ENCODE assay signal across 14 cellular contexts in genomic region chr12:132623072-132623869, GRCh38. TPM values are rescaled to one million over a fixed set of nuclear protein-coding genes. Genes with fewer than 3 reads are reported as not detected.
DNase-seq lines count a peak whose midpoint lies in the region; ATAC-seq, FAIRE-seq and TF ChIP-seq lines count a peak whose summit lies in the region.
"Had no signal": no experiment of that assay in that cellular context is flagged by ENCODE, and none has a peak within 500 bp of the region (broad histone marks: within the 10 kb centered on the region; RNA-seq: fewer than 3 reads in every experiment).

No MANE protein-coding gene starts in this region.

- no peak overlapping the region for H3K4me2 ChIP-seq in MM.1S (ENCODE audit: low read depth, low read length)
- H3K4me2 ChIP-seq: A549 had no signal

- H4K20me1 ChIP-seq in MM.1S (ENCODE audit: insufficient read depth, low read length) = no peaks in the 10 kb centered on the region

- no peak overlapping the region for H3K9ac ChIP-seq in MM.1S (ENCODE audit: low read length)

- H2AFZ ChIP-seq in MM.1S (ENCODE audit: low read length) = no peak overlapping the region

- FAIRE-seq in D721Med (lab: Jason Lieb, UNC) = no peak
- FAIRE-seq: A549 had no signal

- peaks cover 3% of the 10 kb centered on the region for H3K4me1 Mint-ChIP-seq in central memory CD8-positive, alpha-beta T cell

- H3K9me3 ChIP-seq in HEK293 (ENCODE audit: control insufficient read depth, insufficient read depth, low read depth, low read length) (no peaks in the 10 kb centered on the region), ovary (no peaks in the 10 kb centered on the region), MM.1S (replicated peaks; ENCODE audit: insufficient read depth, low read length) (no peaks in the 10 kb centered on the region), testis (no peaks in the 10 kb centered on the region)
- H3K9me3 ChIP-seq: A549 had no signal

- peaks cover 2% of the 10 kb centered on the region for H3K27me3 Mint-ChIP-seq in central memory CD8-positive, alpha-beta T cell

- CTCF ChIA-PET in HEK293 (lab: Yijun Ruan, JAX) = interaction anchor here (1.0 to 1.1 kb wide), 2 partner anchors 9 to 15 kb away, joined by 4 read pairs; no protein-coding TSS in a partner anchor

- H3K4me3 ChIP-seq in HEK293 (ENCODE audit: low read depth, low read length) = no peak overlapping the region
- H3K4me3 ChIP-seq in ovary = no peak overlapping the region
- no peak overlapping the region for H3K4me3 ChIP-seq in MM.1S (ENCODE audit: low read length)
- no peak overlapping the region for H3K4me3 ChIP-seq in testis
- H3K4me3 ChIP-seq: A549, skin epidermis had no signal

- H3K27me3 ChIP-seq in ovary (peaks cover under 1% of the 10 kb centered on the region), MM.1S (replicated peaks; ENCODE audit: insufficient read depth, low read length) (no peaks in the 10 kb centered on the region), testis (no peaks in the 10 kb centered on the region)

- peaks cover 0 to 54% of the 10 kb centered on the region in 2 experiments; a peak in 2 of 3 replicates for H3K36me3 ChIP-seq in HEK293 (ENCODE audit: control insufficient read depth in 2 of 2, insufficient read depth in 1 of 2, low read length in 2 of 2)
- H3K36me3 ChIP-seq in ovary = no peaks in the 10 kb centered on the region
- H3K36me3 ChIP-seq in MM.1S (replicated peaks; ENCODE audit: insufficient read depth, low read length) = no peaks in the 10 kb centered on the region
- H3K36me3 ChIP-seq in testis (ENCODE audit: low read depth, missing control alignments) = no peaks in the 10 kb centered on the region

- ATAC-seq in central memory CD8-positive, alpha-beta T cell (replicated peaks; ENCODE audit: extremely low read depth, poor library complexity, severe bottlenecking) = no peak
- ATAC-seq: A549; natural killer cell treated with Interleukin-12 subunit alpha and Interleukin-12 subunit beta and Interleukin-15 and Interleukin-18, amount 100 ng/mL, for 72 hours had no signal

- peak; percentile 13 for DNase-seq in NCI-H345 (lab: John Stamatoyannopoulos, UW)
- DNase-seq in NCI-H345 treated with DMSO at 0.1 percent for 48 hours (lab: John Stamatoyannopoulos, UW; ENCODE audit: unreplicated experiment) = no peak
- DNase-seq in central memory CD8-positive, alpha-beta T cell (ENCODE audit: low spot score in 2 of 2) = no peak
- DNase-seq in ovary = no peak
- no peak for DNase-seq in D721Med (ENCODE audit: insufficient read length, low spot score)
- no peak for DNase-seq in MM.1S
- DNase-seq in testis = no peak
- DNase-seq: NCI-H2029 had no signal

- no peak for TF ChIP-seq CTCF in HEK293 (tag by site-specific recombination; IDR thresholded peaks at IDR 0.05)
- TF ChIP-seq CTCF in ovary (IDR thresholded peaks at IDR 0.05) = no peak
- TF ChIP-seq CTCF in D721Med (IDR thresholded peaks at IDR 0.05; ENCODE audit: insufficient read depth, missing control alignments) = no peak
- TF ChIP-seq CTCF in MM.1S (IDR thresholded peaks at IDR 0.05; ENCODE audit: low read length) = no peak
- no peak for TF ChIP-seq CTCF in testis (IDR thresholded peaks at IDR 0.05)

- peak overlapping the region; percentile 76 for H3K27ac Mint-ChIP-seq in central memory CD8-positive, alpha-beta T cell (ENCODE audit: low read depth)
- H3K27ac Mint-ChIP-seq: natural killer cell treated with Interleukin-12 subunit alpha and Interleukin-12 subunit beta and Interleukin-15 and Interleukin-18, amount 100 ng/mL, for 72 hours had no signal

- H3K9me3 Mint-ChIP-seq in central memory CD8-positive, alpha-beta T cell = no peaks in the 10 kb centered on the region
- H3K9me3 Mint-ChIP-seq: natural killer cell treated with Interleukin-12 subunit alpha and Interleukin-12 subunit beta and Interleukin-15 and Interleukin-18, amount 100 ng/mL, for 72 hours had no signal

- no peaks in the 10 kb centered on the region for H3K9me2 ChIP-seq in MM.1S (replicated peaks; ENCODE audit: insufficient read depth, low read length)

- POLR2A ChIA-PET in HEK293 (lab: Yijun Ruan, JAX) = no interaction called here

- TF ChIP-seq POLR2A in ovary (IDR thresholded peaks at IDR 0.05) (no peak), testis (IDR thresholded peaks at IDR 0.05) (no peak)

- TF ChIP-seq EP300 in ovary (IDR thresholded peaks at IDR 0.05) = no peak

- H3F3A ChIP-seq in MM.1S (ENCODE audit: insufficient read depth, low read length) = no peaks in the 10 kb centered on the region

- intact Hi-C loops in ovary (cut with DNase I) = loop anchor here in 1 of 4 donors (10.0 kb wide), 1 partner anchor 468 kb away; no protein-coding TSS in a partner anchor
- intact Hi-C loops in testis (cut with DNase I; ENCODE audit: low total_unique reads) = no loop called here

- H3K79me2 ChIP-seq in MM.1S (ENCODE audit: low read length) = no peaks in the 10 kb centered on the region

- WGBS in ovary, 3 donors = 34 to 53% (median 40%) methylated on average over 25 of the region's 25 CpGs
- WGBS in testis, 2 donors = 79 to 84% methylated on average over 20 to 25 of the region's 25 CpGs

- no peak overlapping the region for H3K4me3 Mint-ChIP-seq in central memory CD8-positive, alpha-beta T cell
- H3K4me3 Mint-ChIP-seq: natural killer cell treated with Interleukin-12 subunit alpha and Interleukin-12 subunit beta and Interleukin-15 and Interleukin-18, amount 100 ng/mL, for 72 hours had no signal

- H3K4me1 ChIP-seq in HEK293 (ENCODE audit: control insufficient read depth, insufficient read depth, low read length) (no peaks in the 10 kb centered on the region), ovary (ENCODE audit: insufficient read depth) (peaks cover 13% of the 10 kb centered on the region), MM.1S (ENCODE audit: low read length) (no peaks in the 10 kb centered on the region), testis (peaks cover 10% of the 10 kb centered on the region)

- H3K27ac ChIP-seq in HEK293 (ENCODE audit: extremely low read depth, low read depth, low read length) (peak overlapping the region; percentile 45; the same call in 1 of the 2 replicates), ovary (peak overlapping the region; percentile 30 to 55), MM.1S (ENCODE audit: low read length) (no peak overlapping the region), testis (no peak overlapping the region)
- H3K27ac ChIP-seq: A549, skin epidermis had no signal

- peaks cover 10% of the 10 kb centered on the region for H3K36me3 Mint-ChIP-seq in central memory CD8-positive, alpha-beta T cell (ENCODE audit: insufficient read depth)
- H3K36me3 Mint-ChIP-seq: natural killer cell treated with Interleukin-12 subunit alpha and Interleukin-12 subunit beta and Interleukin-15 and Interleukin-18, amount 100 ng/mL, for 72 hours had no signal

TF ChIP-seq in HEK293, 187 proteins besides CTCF, POLR2A, EP300 and RAD21 (continues in another document):
- TF ChIP-seq SP2 (tag by site-specific recombination; IDR thresholded peaks at IDR 0.05) (no peak), ZNF623 (tag by site-specific recombination; IDR thresholded peaks at IDR 0.05) (no peak), ZNF362 (tag by site-specific recombination; IDR thresholded peaks at IDR 0.05) (no peak), ZNF19 (tag by site-specific recombination; IDR thresholded peaks at IDR 0.05; ENCODE audit: low read depth) (no peak), ATF2 (tag by site-specific recombination; IDR thresholded peaks at IDR 0.05; ENCODE audit: low read depth) (no peak), ZBTB17 (tag by site-specific recombination; IDR thresholded peaks at IDR 0.05) (peak; percentile 78), ZNF214 (tag by site-specific recombination; IDR thresholded peaks at IDR 0.05; ENCODE audit: borderline replicate concordance) (no peak), BCL6B (tag by site-specific recombination; IDR thresholded peaks at IDR 0.05) (no peak), MEIS1 (CRISPR knock-in tag; IDR thresholded peaks at IDR 0.05; ENCODE audit: borderline replicate concordance) (no peak)

RNA-seq across cellular contexts. Expression of gene P2RX2, which starts 4.7 kb away (rescaled TPM):
- total RNA-seq in ovary (1 to 10 TPM in 1 of 7 donors, under 1 TPM in 1, not detected in 5; 0.45 to 1.1 TPM), testis (1 to 10 TPM; 2.2 to 2.7 TPM)
- polyA plus RNA-seq in ovary (under 1 TPM in 1 of 2 donors, not detected in 1; 0.11 TPM), testis (ENCODE audit: insufficient read depth, low read depth, low replicate concordance) (3.0 TPM)
- total RNA-seq: natural killer cell treated with Interleukin-12 subunit alpha and Interleukin-12 subunit beta and Interleukin-15 and Interleukin-18, amount 100 ng/mL, for 72 hours; T-helper 2 cell treated with Interferon-gamma antibody and Interleukin-4, amounts not matched to agents 100 ng/mL and 5 ng/mL, for 36 hours; urinary bladder had no signal
- polyA plus RNA-seq: A549 had no signal

RNA-seq across cellular contexts. Expression of gene LRCOL1, which starts 12.9 kb away (rescaled TPM):
- under 1 TPM in 3 of 7 donors, not detected in 4; 0.61 to 0.71 (median 0.65) TPM for total RNA-seq in ovary
- polyA plus RNA-seq in ovary = under 1 TPM in 1 of 2 donors, not detected in 1; 0.11 TPM
- under 1 TPM in 1 of 2 donors, not detected in 1; 0.81 TPM for total RNA-seq in testis
- polyA plus RNA-seq in testis (ENCODE audit: insufficient read depth, low read depth, low replicate concordance) = 1.6 TPM
- total RNA-seq: natural killer cell treated with Interleukin-12 subunit alpha and Interleukin-12 subunit beta and Interleukin-15 and Interleukin-18, amount 100 ng/mL, for 72 hours; T-helper 2 cell treated with Interferon-gamma antibody and Interleukin-4, amounts not matched to agents 100 ng/mL and 5 ng/mL, for 36 hours; urinary bladder had no signal
- polyA plus RNA-seq: A549 had no signal

Comparison
In these comparisons a context has a peak if more than half of its experiments do, and no peak if none do; other contexts are left out.
1. H3K27ac ChIP-seq: peak in HEK293 (single experiment) and ovary (2 of 2); none in MM.1S (single experiment) and testis (0 of 2).